7 cellular contexts compared by ENCODE assay signal in the genomic region with DNA sequence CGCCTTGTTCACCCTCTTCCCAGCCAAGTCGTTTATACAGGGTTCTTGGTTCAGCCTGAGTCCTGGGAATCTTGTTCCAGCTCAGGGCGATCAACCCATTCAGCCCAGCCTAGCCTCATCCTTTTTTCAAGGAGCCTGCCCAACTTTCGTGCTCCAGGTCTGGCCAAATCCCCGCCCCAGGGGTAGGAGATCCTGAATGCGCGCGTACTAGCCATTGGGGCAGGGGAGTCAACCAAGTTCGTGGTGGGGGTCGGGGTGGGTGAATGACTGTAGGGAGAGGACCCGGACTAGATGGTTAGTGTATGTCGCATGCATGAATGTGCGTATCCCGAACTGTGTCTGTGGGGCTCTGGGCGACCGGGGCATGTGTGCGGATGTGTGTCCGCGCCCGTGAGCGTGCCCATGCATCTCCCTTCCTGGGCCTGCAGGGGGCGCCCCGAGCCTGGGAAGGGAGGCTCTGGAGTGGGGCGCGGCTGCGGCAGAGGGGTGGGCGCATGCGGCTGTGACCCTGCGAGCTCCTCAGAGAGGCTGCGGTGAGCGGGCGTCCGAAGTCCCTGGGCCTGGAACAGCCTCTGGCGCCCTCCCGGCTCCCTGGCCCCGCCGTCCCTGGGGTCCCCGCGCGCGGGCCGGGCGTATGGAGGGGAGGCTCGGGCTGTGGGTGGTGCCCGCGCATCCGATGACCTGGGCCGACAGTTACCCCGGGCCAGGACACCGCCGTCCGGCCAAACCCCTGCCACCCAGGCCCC. TPM values are rescaled to one million over a fixed set of nuclear protein-coding genes. Genes with fewer than 3 reads are reported as not detected.
A peak's percentile ranks its signal among the peaks of the same experiment; 100 is the strongest.
DNase-seq lines count a peak whose midpoint lies in the region; ATAC-seq and TF ChIP-seq lines count a peak whose summit lies in the region.

No MANE protein-coding gene starts in this region.

- 7% methylated on average over 52 of the region's 52 CpGs for WGBS in right cardiac atrium

- no peaks in the 10 kb centered on the region; the same call in 1 of the 2 replicates for H3K27me3 ChIP-seq in MM.1S (replicated peaks; ENCODE audit: insufficient read depth, low read length)
- H3K27me3 ChIP-seq in right cardiac atrium (ENCODE audit: control insufficient read depth, insufficient read depth) = no peaks in the 10 kb centered on the region

- H3K4me2 ChIP-seq in MM.1S (ENCODE audit: low read depth, low read length) = peak overlapping the region; percentile 97

- peak overlapping the region; percentile 90 for H2AFZ ChIP-seq in MM.1S (ENCODE audit: low read length)

- H3K79me2 ChIP-seq in MM.1S (ENCODE audit: low read length) = no peaks in the 10 kb centered on the region

- H3K36me3 Mint-ChIP-seq in progenitor cell of endocrine pancreas (ENCODE audit: insufficient read depth) (no peaks in the 10 kb centered on the region), type B pancreatic cell (no peaks in the 10 kb centered on the region)

- H3K4me3 Mint-ChIP-seq in progenitor cell of endocrine pancreas (ENCODE audit: low read depth) = peak overlapping the region; percentile 66
- peak overlapping the region; percentile 86 for H3K4me3 Mint-ChIP-seq in type B pancreatic cell

- H3K4me3 ChIP-seq in MM.1S (ENCODE audit: low read length) (peak overlapping the region; percentile 62), right cardiac atrium (ENCODE audit: low read length) (peak overlapping the region; percentile 66)

- intact Hi-C loops in right cardiac atrium (cut with DNase I) = loop anchor here in 1 of 4 donors (10.0 kb wide), 1 partner anchor 66 kb away; a partner anchor contains a TSS

- H3K27ac Mint-ChIP-seq in progenitor cell of endocrine pancreas (no peak overlapping the region), type B pancreatic cell (no peak overlapping the region)

- H3K27ac ChIP-seq in MM.1S (ENCODE audit: low read length) (no peak overlapping the region), right cardiac atrium (ENCODE audit: low read length) (peak overlapping the region; percentile 34)

- H3K9ac ChIP-seq in MM.1S (ENCODE audit: low read length) = no peak overlapping the region

- H3K9me3 Mint-ChIP-seq in progenitor cell of endocrine pancreas (ENCODE audit: low read depth) = no peaks in the 10 kb centered on the region
- no peaks in the 10 kb centered on the region for H3K9me3 Mint-ChIP-seq in type B pancreatic cell

- H3F3A ChIP-seq in MM.1S (ENCODE audit: insufficient read depth, low read length) = no peaks in the 10 kb centered on the region

- H3K9me2 ChIP-seq in MM.1S (replicated peaks; ENCODE audit: insufficient read depth, low read length) = no peaks in the 10 kb centered on the region

- peak; percentile 90 for TF ChIP-seq CTCF in MM.1S (IDR thresholded peaks at IDR 0.05; ENCODE audit: low read length)
- peak; percentile 91 for TF ChIP-seq CTCF in progenitor cell of endocrine pancreas (IDR thresholded peaks at IDR 0.05; ENCODE audit: unreplicated experiment)
- peak; percentile 97 for TF ChIP-seq CTCF in type B pancreatic cell (conservative IDR thresholded peaks at IDR 0.05)

- H4K20me1 ChIP-seq in MM.1S (ENCODE audit: insufficient read depth, low read length) = no peaks in the 10 kb centered on the region

- peaks cover 35% of the 10 kb centered on the region for H3K27me3 Mint-ChIP-seq in progenitor cell of endocrine pancreas
- H3K27me3 Mint-ChIP-seq in type B pancreatic cell = peaks cover 38% of the 10 kb centered on the region

- DNase-seq in GM19238 (ENCODE audit: insufficient read length, low spot score) (peak; percentile 52), MM.1S (peak; percentile 63), T-helper 1 cell (peak; percentile 54 to 65 (median 63)), amygdala (lab: John Stamatoyannopoulos, UW) (peak in 47 of 56 donors; percentile 15 to 75 (median 45)), right cardiac atrium (peak; percentile 79 to 92 (median 91)), progenitor cell of endocrine pancreas (ENCODE audit: low spot score, unreplicated experiment) (peak; percentile 83), type B pancreatic cell (ENCODE audit: extremely low spot score, unreplicated experiment) (peak; percentile 86)

- H3K4me1 ChIP-seq in MM.1S (ENCODE audit: low read length) (no peaks in the 10 kb centered on the region), right cardiac atrium (ENCODE audit: control insufficient read depth, insufficient read depth, low read length) (no peaks in the 10 kb centered on the region)

- peaks cover 6% of the 10 kb centered on the region for H3K4me1 Mint-ChIP-seq in progenitor cell of endocrine pancreas (ENCODE audit: low read depth)
- H3K4me1 Mint-ChIP-seq in type B pancreatic cell (ENCODE audit: unreplicated experiment) = peaks cover 5% of the 10 kb centered on the region

- H3K9me3 ChIP-seq in MM.1S (replicated peaks; ENCODE audit: insufficient read depth, low read length) = no peaks in the 10 kb centered on the region
- H3K9me3 ChIP-seq in right cardiac atrium (ENCODE audit: control insufficient read depth, low read length) = no peaks in the 10 kb centered on the region

- ATAC-seq in right cardiac atrium = peak; percentile 93 to 96

- no peaks in the 10 kb centered on the region for H3K36me3 ChIP-seq in MM.1S (replicated peaks; ENCODE audit: insufficient read depth, low read length)

RNA-seq across cellular contexts. Expression of a gene that starts 8.7 kb away (rescaled TPM):
- total RNA-seq in right cardiac atrium (1 to 10 TPM; 1.3 to 3.8 (median 2.2) TPM), progenitor cell of endocrine pancreas (not detected in 2 replicates), type B pancreatic cell (ENCODE audit: low replicate concordance) (not detected in 2 replicates)
- 2.7 TPM for polyA plus RNA-seq in right cardiac atrium

RNA-seq across cellular contexts. Expression of a gene that starts 10.1 kb away (rescaled TPM):
- 1 to 10 TPM; 1.4 to 9.2 (median 6.3) TPM for total RNA-seq in right cardiac atrium
- polyA plus RNA-seq in right cardiac atrium = 0.66 TPM
- 0.53 TPM in 1 of 2 replicates, not detected in the other for total RNA-seq in progenitor cell of endocrine pancreas
- not detected in 2 replicates for total RNA-seq in type B pancreatic cell (ENCODE audit: low replicate concordance)

RNA-seq across cellular contexts. Expression of a gene that starts 38.7 kb away (rescaled TPM):
- total RNA-seq in right cardiac atrium (under 1 TPM in 1 of 4 donors, not detected in 3; 0.46 TPM), progenitor cell of endocrine pancreas (0.67 and 1.6 TPM in 2 replicates), type B pancreatic cell (ENCODE audit: low replicate concordance) (0.43 and 1.1 TPM in 2 replicates)
- 0.18 TPM for polyA plus RNA-seq in right cardiac atrium

RNA-seq across cellular contexts. Expression of a gene that starts 49.2 kb away (rescaled TPM):
- total RNA-seq in right cardiac atrium = 10 to 100 TPM; 48.7 to 92.2 (median 73.9) TPM
- polyA plus RNA-seq in right cardiac atrium = 49.3 TPM
- 27.5 and 27.8 TPM in 2 replicates for total RNA-seq in progenitor cell of endocrine pancreas
- 10.8 and 53.8 TPM in 2 replicates for total RNA-seq in type B pancreatic cell (ENCODE audit: low replicate concordance)

RNA-seq across cellular contexts. Expression of a gene that starts 54.7 kb away (rescaled TPM):
- total RNA-seq in right cardiac atrium (10 to 100 TPM; 37.3 to 71.2 (median 66.3) TPM), progenitor cell of endocrine pancreas (82.5 and 85.6 TPM in 2 replicates), type B pancreatic cell (ENCODE audit: low replicate concordance) (48.8 and 70.5 TPM in 2 replicates)
- 57.1 TPM for polyA plus RNA-seq in right cardiac atrium
